ENCODE assay signal across 8 cellular contexts in genomic region chr3:49021213-49021812, GRCh38. TPM values are rescaled to one million over a fixed set of nuclear protein-coding genes. Genes with fewer than 3 reads are reported as not detected.
A peak's percentile ranks its signal among the peaks of the same experiment; 100 is the strongest.
DNase-seq lines count a peak whose midpoint lies in the region; ATAC-seq and TF ChIP-seq lines count a peak whose summit lies in the region.

No MANE protein-coding gene starts in this region.

- H3K27me3 ChIP-seq in adrenal gland (no peaks in the 10 kb centered on the region), heart left ventricle (no peaks in the 10 kb centered on the region), upper lobe of left lung (no peaks in the 10 kb centered on the region)

- ATAC-seq in HG02852 (IDR thresholded peaks at IDR 0.05; ENCODE audit: unreplicated experiment): peak; percentile 46
- peak; percentile 87 to 93 (median 88) for ATAC-seq in heart left ventricle
- ATAC-seq in upper lobe of left lung (ENCODE audit: low FRiP score in 2 of 2): peak; percentile 94 to 96

- peak; percentile 98 to 99 for TF ChIP-seq POLR2A in adrenal gland (IDR thresholded peaks at IDR 0.05)
- peak; percentile 98 to 99 for TF ChIP-seq POLR2A in heart left ventricle (IDR thresholded peaks at IDR 0.05)
- TF ChIP-seq POLR2A in upper lobe of left lung (IDR thresholded peaks at IDR 0.05): peak; percentile 71 to 100 (median 98)

- WGBS in adrenal gland, 4 donors: 0% methylated on average over 3 to 60 of the region's 60 CpGs; no CpG with 5 or more reads in 1 of the 4 donors
- 0% methylated on average over 27 to 60 of the region's 60 CpGs for WGBS in heart left ventricle, 4 donors
- WGBS in upper lobe of left lung, 2 donors: 1% methylated on average over 40 of the region's 60 CpGs; no CpG with 5 or more reads in 1 of the 2 donors

- TF ChIP-seq CTCF in GM13976 (IDR thresholded peaks at IDR 0.05; ENCODE audit: borderline replicate concordance, control extremely low read depth, extremely low read depth, insufficient read depth, missing control alignments): no peak
- TF ChIP-seq CTCF in adrenal gland (IDR thresholded peaks at IDR 0.05): no peak
- no peak for TF ChIP-seq CTCF in heart left ventricle (IDR thresholded peaks at IDR 0.05)
- TF ChIP-seq CTCF in upper lobe of left lung (IDR thresholded peaks at IDR 0.05): no peak

- H3K4me3 ChIP-seq in adrenal gland (peak overlapping the region; percentile 54 to 91 (median 66)), heart left ventricle (peak overlapping the region; percentile 76 to 100 (median 92)), upper lobe of left lung (peak overlapping the region; percentile 71 to 92 (median 78))

- DNase-seq in GM13976 (ENCODE audit: low spot score) (peak; percentile 96), NCI-H1436 treated with DMSO at 0.1 percent for 48 hours (lab: John Stamatoyannopoulos, UW) (peak; percentile 68), T follicular helper cell (ENCODE audit: low read depth) (peak; percentile 98), adrenal gland (peak; percentile 99 to 100 (median 100)), heart left ventricle (peak; percentile 99 to 100 (median 100)), posterior cingulate gyrus (peak; percentile 94 to 99 (median 97)), upper lobe of left lung (peak; percentile 99 to 100)

- in situ Hi-C loops in GM13976 (cut with MboI; ENCODE audit: low sequenced_read_pairs, unreplicated experiment): no loop called here

- H3K4me1 ChIP-seq in adrenal gland (replicated peaks in 1 of 2) (peaks cover 22 to 44% of the 10 kb centered on the region in 2 donors), heart left ventricle (peaks cover 0 to 73% (median 42%) of the 10 kb centered on the region in 12 donors), upper lobe of left lung (peaks cover 38 to 54% (median 44%) of the 10 kb centered on the region in 4 donors)

- peak overlapping the region; percentile 98 to 100 (median 99) for H3K27ac ChIP-seq in adrenal gland
- peak overlapping the region; percentile 99 to 100 (median 100) for H3K27ac ChIP-seq in heart left ventricle
- H3K27ac ChIP-seq in upper lobe of left lung: peak overlapping the region; percentile 97 to 100 (median 99)

- H3K36me3 ChIP-seq in adrenal gland (replicated peaks in 1 of 2): peaks cover 0 to 39% of the 10 kb centered on the region in 2 donors
- peaks cover 0 to 42% (median 40%) of the 10 kb centered on the region in 9 donors for H3K36me3 ChIP-seq in heart left ventricle
- H3K36me3 ChIP-seq in upper lobe of left lung: peaks cover 13 to 37% (median 34%) of the 10 kb centered on the region in 4 donors

- peak in 1 of 4 donors; percentile 72 for TF ChIP-seq EP300 in upper lobe of left lung (IDR thresholded peaks at IDR 0.05)

- intact Hi-C loops in adrenal gland (cut with DNase I) (loop anchor here in 1 of 2 donors (10.0 kb wide), 1 partner anchor 1023 kb away; no protein-coding TSS in a partner anchor), heart left ventricle (cut with DNase I) (loop anchor here in 2 of 10 donors (2.0 to 10.0 kb wide), 2 partner anchors 33 to 73 kb away; partner anchors contain the start of gene QRICH1 (in 1 of the 2)), posterior cingulate gyrus (cut with DNase I) (loop anchor here (10.0 kb wide), 1 partner anchor 73 kb away; the partner anchor contains the start of gene QRICH1)

- H3K9me3 ChIP-seq in adrenal gland (replicated peaks in 1 of 3): no peaks in the 10 kb centered on the region
- no peaks in the 10 kb centered on the region for H3K9me3 ChIP-seq in heart left ventricle
- no peaks in the 10 kb centered on the region for H3K9me3 ChIP-seq in upper lobe of left lung

RNA-seq across cellular contexts. Expression of gene NDUFAF3, which starts 0.6 kb away (rescaled TPM):
- total RNA-seq in adrenal gland: 100 to 1,000 TPM in 7 of 8 donors, 10 to 100 TPM in 1; 87.2 to 442 (median 173) TPM
- 100 to 1,000 TPM; 102 to 578 (median 269) TPM for polyA plus RNA-seq in adrenal gland
- 100 to 1,000 TPM; 140 to 308 (median 160) TPM for total RNA-seq in heart left ventricle
- polyA plus RNA-seq in heart left ventricle: 100 to 1,000 TPM; 119 to 273 TPM
- 100 to 1,000 TPM in 3 of 6 donors, 10 to 100 TPM in 3; 75.4 to 166 (median 101) TPM for total RNA-seq in upper lobe of left lung

RNA-seq across cellular contexts. Expression of gene DALRD3, which starts 2.9 kb away (rescaled TPM):
- 10 to 100 TPM; 18.4 to 87.9 (median 46.7) TPM for total RNA-seq in adrenal gland
- 10 to 100 TPM; 22.8 to 65.2 (median 53.1) TPM for polyA plus RNA-seq in adrenal gland
- total RNA-seq in heart left ventricle: 10 to 100 TPM in 8 of 9 donors, 1 to 10 TPM in 1; 8.1 to 24.7 (median 14.9) TPM
- 10 to 100 TPM in 1 of 2 donors, 1 to 10 TPM in 1; 6.8 to 13.3 TPM for polyA plus RNA-seq in heart left ventricle
- total RNA-seq in upper lobe of left lung: 10 to 100 TPM; 28.5 to 67.1 (median 35.7) TPM

RNA-seq across cellular contexts. Expression of gene IMPDH2, which starts 7.9 kb away (rescaled TPM):
- total RNA-seq in adrenal gland: 100 to 1,000 TPM; 113 to 208 (median 127) TPM
- 100 to 1,000 TPM; 145 to 171 (median 152) TPM for polyA plus RNA-seq in adrenal gland
- total RNA-seq in heart left ventricle: 10 to 100 TPM; 43.9 to 87.8 (median 55.4) TPM
- 100 to 1,000 TPM in 1 of 2 donors, 10 to 100 TPM in 1; 35.9 to 116 TPM for polyA plus RNA-seq in heart left ventricle
- 100 to 1,000 TPM in 3 of 6 donors, 10 to 100 TPM in 3; 67.1 to 142 (median 97.3) TPM for total RNA-seq in upper lobe of left lung

RNA-seq across cellular contexts. Expression of gene WDR6, which starts 14.1 kb away (rescaled TPM):
- total RNA-seq in adrenal gland: 100 to 1,000 TPM; 106 to 431 (median 177) TPM
- polyA plus RNA-seq in adrenal gland: 100 to 1,000 TPM in 2 of 3 donors, 10 to 100 TPM in 1; 86.0 to 699 (median 442) TPM
- 10 to 100 TPM; 56.2 to 91.2 (median 80.7) TPM for total RNA-seq in heart left ventricle
- polyA plus RNA-seq in heart left ventricle: 10 to 100 TPM; 68.9 to 73.6 TPM
- total RNA-seq in upper lobe of left lung: 100 to 1,000 TPM; 100 to 279 (median 123) TPM

RNA-seq across cellular contexts. Expression of gene P4HTM, which starts 31.3 kb away (rescaled TPM):
- total RNA-seq in adrenal gland: 100 to 1,000 TPM in 4 of 8 donors, 10 to 100 TPM in 4; 56.7 to 174 (median 102) TPM
- polyA plus RNA-seq in adrenal gland: 100 to 1,000 TPM in 2 of 3 donors, 10 to 100 TPM in 1; 26.6 to 155 (median 129) TPM
- total RNA-seq in heart left ventricle: 10 to 100 TPM; 22.1 to 42.7 (median 34.0) TPM
- polyA plus RNA-seq in heart left ventricle: 10 to 100 TPM; 19.0 to 27.0 TPM
- 100 to 1,000 TPM in 1 of 6 donors, 10 to 100 TPM in 5; 44.2 to 184 (median 69.9) TPM for total RNA-seq in upper lobe of left lung

Comparison
In these comparisons a context has a peak if more than half of its experiments do, and no peak if none do; other contexts are left out.
1. Peak in every context shown above with its lines: DNase-seq, ATAC-seq, H3K4me3 ChIP-seq and H3K27ac ChIP-seq.